Comparison of ENCODE assay signal across 28 cellular contexts in genomic region chr4:170610464-170610863, GRCh38.
"Had no signal": no experiment of that assay in that cellular context is flagged by ENCODE, and none has a peak within 500 bp of the region (broad histone marks: within the 10 kb centered on the region; RNA-seq: fewer than 3 reads in every experiment).

No MANE protein-coding gene starts in this region.

- H3K27ac ChIP-seq: coronary artery, esophagus squamous epithelium, gastroesophageal sphincter, heart left ventricle, hepatocyte, left lung, neutrophil, parathyroid adenoma, prostate gland, right atrium auricular region had no signal

- DNase-seq: effector memory CD8-positive, alpha-beta T cell; erythroblast; esophagus squamous epithelium; foreskin fibroblast; heart left ventricle; left cardiac atrium; left lung; mesenchymal stem cell; mucosa of descending colon; naive B cell; stimulated activated CD4-positive, alpha-beta T cell treated with anti-CD3 and anti-CD28 coated beads, Interleukin-12 subunit alpha, Interleukin-12 subunit beta, amount 100 ng/mL, for 4 hours; stimulated activated CD4-positive, alpha-beta T cell treated with anti-CD3 and anti-CD28 coated beads, Interleukin-1b, Interleukin-23, amount 100 ng/mL, for 48 hours; stimulated activated CD4-positive, alpha-beta T cell treated with anti-CD3 and anti-CD28 coated beads, Interleukin-4, amount 100 ng/mL, for 1 hour; stimulated activated CD8-positive, alpha-beta memory T cell treated with anti-CD3 and anti-CD28 coated beads, Interleukin-4, amount 100 ng/mL, for 48 hours; stimulated activated naive CD4-positive, alpha-beta T cell; stimulated activated naive CD8-positive, alpha-beta T cell treated with anti-CD3 and anti-CD28 coated beads, Interleukin-15, amount 100 ng/mL, for 72 hours; tibial artery had no signal

- H3K27me3 ChIP-seq: esophagus squamous epithelium, gastroesophageal sphincter, heart left ventricle, hepatocyte, left lung, neutrophil, right atrium auricular region, tibial artery had no signal

- H2AFZ ChIP-seq: hepatocyte, parathyroid adenoma had no signal

- H3K4me3 ChIP-seq: coronary artery, esophagus squamous epithelium, gastroesophageal sphincter, heart left ventricle, hepatocyte, left lung, mucosa of descending colon, prostate gland, right atrium auricular region, smooth muscle cell, tibial artery had no signal

- H3K36me3 ChIP-seq: esophagus squamous epithelium, gastroesophageal sphincter, heart left ventricle, left lung, neutrophil, prostate gland, right atrium auricular region, tibial artery had no signal

- H3K79me2 ChIP-seq: hepatocyte, parathyroid adenoma had no signal

- H3K4me1 ChIP-seq: esophagus squamous epithelium, gastroesophageal sphincter, heart left ventricle, left lung, parathyroid adenoma, prostate gland, right atrium auricular region had no signal

- H3K9ac ChIP-seq: parathyroid adenoma had no signal

- H3K4me2 ChIP-seq: hepatocyte, smooth muscle cell had no signal

- ATAC-seq: effector memory CD8-positive, alpha-beta T cell; gastroesophageal sphincter; heart left ventricle; left cardiac atrium; left lung; mucosa of descending colon; natural killer cell treated with Interleukin-12 subunit alpha and Interleukin-12 subunit beta and Interleukin-15 and Interleukin-18, amount 100 ng/mL, for 72 hours; sciatic nerve; stimulated activated naive CD8-positive, alpha-beta T cell treated with anti-CD3 and anti-CD28 coated beads, Interleukin-15, amount 100 ng/mL, for 72 hours had no signal

- H3K9me3 ChIP-seq: neutrophil, prostate gland, right atrium auricular region had no signal

- FAIRE-seq: endometrium had no signal
